Comparison of ENCODE assay signal across 28 cellular contexts in the genomic region with DNA sequence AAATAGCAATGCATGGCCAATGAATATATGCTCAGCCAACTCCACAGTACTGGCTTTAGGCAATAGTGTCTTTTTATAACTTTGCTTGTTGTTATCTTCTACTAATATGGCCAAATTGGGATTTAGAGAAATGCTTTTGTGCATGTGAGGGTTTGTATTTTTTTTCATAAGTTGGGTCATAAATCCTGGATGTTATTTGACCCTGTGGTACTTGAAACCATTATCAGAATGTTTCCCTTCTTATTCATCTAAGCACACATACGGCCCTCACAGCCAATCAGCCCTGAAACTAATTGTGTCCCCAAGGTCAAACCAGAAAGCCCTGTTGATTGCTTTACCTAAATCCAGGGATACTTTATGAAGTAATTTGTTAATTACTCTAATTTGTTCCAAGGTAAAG. TPM values are rescaled to one million over a fixed set of nuclear protein-coding genes. Genes with fewer than 3 reads are reported as not detected.
"Had no signal": no experiment of that assay in that cellular context is flagged by ENCODE, and none has a peak within 500 bp of the region (broad histone marks: within the 10 kb centered on the region; RNA-seq: fewer than 3 reads in every experiment).

No MANE protein-coding gene starts in this region.

- H3K4me1 ChIP-seq: esophagus muscularis mucosa, foreskin keratinocyte, psoas muscle, right lobe of liver, spleen, testis, tibial nerve, upper lobe of right lung, vagina had no signal

- H3K27ac ChIP-seq: epithelial cell of prostate, esophagus muscularis mucosa, foreskin keratinocyte, neutrophil, psoas muscle, right lobe of liver, spleen, testis, tibial nerve, upper lobe of right lung, vagina had no signal

- H3K4me3 ChIP-seq: esophagus muscularis mucosa, lung, psoas muscle, right lobe of liver, spleen, testis, tibial nerve, upper lobe of right lung, vagina had no signal

- H3K36me3 Mint-ChIP-seq: immature natural killer cell; stimulated activated naive B cell treated with anti-CD40 and anti-IgM and Interleukin-4, amounts not matched to agents 10 μg/mL and 1 μg/mL and 100 μg/mL, for 72 hours had no signal

- DNase-seq: effector memory CD8-positive, alpha-beta T cell; foreskin keratinocyte; immature natural killer cell; kidney; left cardiac atrium; left ventricle myocardium superior; mesenchymal stem cell; midbrain; naive thymus-derived CD4-positive, alpha-beta T cell; psoas muscle; retina; right lobe of liver; spleen; stimulated activated CD4-positive, alpha-beta T cell treated with anti-CD3 and anti-CD28 coated beads, Interleukin-15, amount 100 ng/mL, for 24 hours; stimulated activated CD4-positive, alpha-beta T cell treated with anti-CD3 and anti-CD28 coated beads, Interleukin-2, amount 100 ng/mL, for 24 hours; stimulated activated CD4-positive, alpha-beta T cell treated with anti-CD3 and anti-CD28 coated beads, Interleukin-4, amount 100 ng/mL, for 4 hours; stimulated activated naive B cell treated with anti-CD40 and anti-IgM and Interleukin-4, amounts not matched to agents 10 μg/mL and 1 μg/mL and 100 μg/mL, for 72 hours; stimulated activated naive CD8-positive, alpha-beta T cell treated with anti-CD3 and anti-CD28 coated beads, Interleukin-15, amount 100 ng/mL, for 72 hours; testis; upper lobe of right lung had no signal

- H3K9me3 Mint-ChIP-seq: dendritic cell treated with granulocyte-macrophage colony-stimulating factor and Interleukin-4, amounts not matched to agents 40 ng/mL and 50 ng/mL, for 4 days had no signal

- H3K9me3 ChIP-seq: esophagus muscularis mucosa, neutrophil, psoas muscle, right lobe of liver, testis, tibial nerve, upper lobe of right lung, vagina had no signal

- H3K4me3 Mint-ChIP-seq: dendritic cell treated with granulocyte-macrophage colony-stimulating factor and Interleukin-4, amounts not matched to agents 40 ng/mL and 50 ng/mL, for 4 days; effector memory CD8-positive, alpha-beta T cell; immature natural killer cell; naive thymus-derived CD4-positive, alpha-beta T cell; stimulated activated naive B cell treated with anti-CD40 and anti-IgM and Interleukin-4, amounts not matched to agents 10 μg/mL and 1 μg/mL and 100 μg/mL, for 72 hours; stimulated activated naive CD8-positive, alpha-beta T cell treated with anti-CD3 and anti-CD28 coated beads, Interleukin-15, amount 100 ng/mL, for 72 hours had no signal

- ATAC-seq: effector memory CD8-positive, alpha-beta T cell; foreskin keratinocyte; left cardiac atrium; left ventricle myocardium superior; naive thymus-derived CD4-positive, alpha-beta T cell; psoas muscle; right lobe of liver; stimulated activated naive B cell treated with anti-CD40 and anti-IgM and Interleukin-4, amounts not matched to agents 10 μg/mL and 1 μg/mL and 100 μg/mL, for 72 hours; stimulated activated naive CD8-positive, alpha-beta T cell treated with anti-CD3 and anti-CD28 coated beads, Interleukin-15, amount 100 ng/mL, for 72 hours; upper lobe of right lung had no signal

- H3K27me3 ChIP-seq: esophagus muscularis mucosa, foreskin keratinocyte, neutrophil, right lobe of liver, spleen, testis, upper lobe of right lung, vagina had no signal

- H3K36me3 ChIP-seq: esophagus muscularis mucosa, neutrophil, right lobe of liver, spleen, tibial nerve, upper lobe of right lung, vagina had no signal

- H3K4me1 Mint-ChIP-seq: immature natural killer cell had no signal

- H3K27ac Mint-ChIP-seq: dendritic cell treated with granulocyte-macrophage colony-stimulating factor and Interleukin-4, amounts not matched to agents 40 ng/mL and 50 ng/mL, for 4 days; effector memory CD8-positive, alpha-beta T cell; immature natural killer cell; naive thymus-derived CD4-positive, alpha-beta T cell; stimulated activated naive B cell treated with anti-CD40 and anti-IgM and Interleukin-4, amounts not matched to agents 10 μg/mL and 1 μg/mL and 100 μg/mL, for 72 hours; stimulated activated naive CD8-positive, alpha-beta T cell treated with anti-CD3 and anti-CD28 coated beads, Interleukin-15, amount 100 ng/mL, for 72 hours had no signal

- H3K27me3 Mint-ChIP-seq: dendritic cell treated with granulocyte-macrophage colony-stimulating factor and Interleukin-4, amounts not matched to agents 40 ng/mL and 50 ng/mL, for 4 days; effector memory CD8-positive, alpha-beta T cell; naive thymus-derived CD4-positive, alpha-beta T cell; stimulated activated naive CD8-positive, alpha-beta T cell treated with anti-CD3 and anti-CD28 coated beads, Interleukin-15, amount 100 ng/mL, for 72 hours had no signal

RNA-seq across cellular contexts. Expression of a gene that starts 35.1 kb away (rescaled TPM):
- total RNA-seq: foreskin keratinocyte; naive thymus-derived CD4-positive, alpha-beta T cell; psoas muscle; right lobe of liver; upper lobe of right lung; vagina had no signal

RNA-seq across cellular contexts. Expression of a gene that starts 53.3 kb away (rescaled TPM):
- total RNA-seq: foreskin keratinocyte; kidney; naive thymus-derived CD4-positive, alpha-beta T cell; osteoblast; right lobe of liver; spleen; testis; upper lobe of right lung; vagina had no signal
